In genomic region chr6:26301638-26302037, GRCh38 we compare ENCODE assay signal across 1 cellular context.
A peak's percentile ranks its signal among the peaks of the same experiment; 100 is the strongest.
TF ChIP-seq lines count a peak whose summit lies in the region.

No MANE protein-coding gene starts in this region.

TF ChIP-seq in GM12878, 131 proteins besides CTCF, POLR2A, EP300 and RAD21 (continued from another document):
- TF ChIP-seq ZNF687 (IDR thresholded peaks at IDR 0.05) (no peak), RB1 (IDR thresholded peaks at IDR 0.05; ENCODE audit: borderline replicate concordance) (no peak), CBX3 (IDR thresholded peaks at IDR 0.05; ENCODE audit: borderline replicate concordance, low read depth) (no peak), SIX5 (IDR thresholded peaks at IDR 0.05; ENCODE audit: low read depth, low read length, severe bottlenecking) (no peak), ZNF384 (IDR thresholded peaks at IDR 0.05; ENCODE audit: borderline replicate concordance, low read depth, low read length) (no peak), PKNOX1 (IDR thresholded peaks at IDR 0.05) (no peak), ZBTB40 (IDR thresholded peaks at IDR 0.05; ENCODE audit: borderline replicate concordance) (peak; percentile 31; the same call in 1 of the 2 replicates), REST (IDR thresholded peaks at IDR 0.05; ENCODE audit: low read depth, low read length) (no peak), ZNF622 (IDR thresholded peaks at IDR 0.05) (no peak)
